ENCODE assay signal across 1 cellular context in genomic region chr10:79058899-79059771, GRCh38.
TF ChIP-seq lines count a peak whose summit lies in the region.

No MANE protein-coding gene starts in this region.

TF ChIP-seq in HepG2, 621 proteins besides CTCF, POLR2A, EP300 and RAD21 (continued from another document and continues in another):
- TF ChIP-seq SIN3B (IDR thresholded peaks at IDR 0.05; ENCODE audit: low read length) = no peak
- TF ChIP-seq, protein P1, sequence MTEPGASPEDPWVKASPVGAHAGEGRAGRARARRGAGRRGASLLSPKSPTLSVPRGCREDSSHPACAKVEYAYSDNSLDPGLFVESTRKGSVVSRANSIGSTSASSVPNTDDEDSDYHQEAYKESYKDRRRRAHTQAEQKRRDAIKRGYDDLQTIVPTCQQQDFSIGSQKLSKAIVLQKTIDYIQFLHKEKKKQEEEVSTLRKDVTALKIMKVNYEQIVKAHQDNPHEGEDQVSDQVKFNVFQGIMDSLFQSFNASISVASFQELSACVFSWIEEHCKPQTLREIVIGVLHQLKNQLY (CRISPR knock-in tag; IDR thresholded peaks at IDR 0.05) = peak; percentile 97
- peak; percentile 26; the same call in 1 of the 2 replicates for TF ChIP-seq STAG1 (CRISPR knock-in tag; IDR thresholded peaks at IDR 0.05)
- TF ChIP-seq MIXL1 (CRISPR knock-in tag; IDR thresholded peaks at IDR 0.05) = peak; percentile 63; the same call in 1 of the 2 replicates
- TF ChIP-seq POLR2AphosphoS2 (IDR thresholded peaks at IDR 0.05; ENCODE audit: low read depth, low read length) = no peak
- TF ChIP-seq ISX (CRISPR knock-in tag; conservative IDR thresholded peaks at IDR 0.05) = no peak
- TF ChIP-seq, protein P2, sequence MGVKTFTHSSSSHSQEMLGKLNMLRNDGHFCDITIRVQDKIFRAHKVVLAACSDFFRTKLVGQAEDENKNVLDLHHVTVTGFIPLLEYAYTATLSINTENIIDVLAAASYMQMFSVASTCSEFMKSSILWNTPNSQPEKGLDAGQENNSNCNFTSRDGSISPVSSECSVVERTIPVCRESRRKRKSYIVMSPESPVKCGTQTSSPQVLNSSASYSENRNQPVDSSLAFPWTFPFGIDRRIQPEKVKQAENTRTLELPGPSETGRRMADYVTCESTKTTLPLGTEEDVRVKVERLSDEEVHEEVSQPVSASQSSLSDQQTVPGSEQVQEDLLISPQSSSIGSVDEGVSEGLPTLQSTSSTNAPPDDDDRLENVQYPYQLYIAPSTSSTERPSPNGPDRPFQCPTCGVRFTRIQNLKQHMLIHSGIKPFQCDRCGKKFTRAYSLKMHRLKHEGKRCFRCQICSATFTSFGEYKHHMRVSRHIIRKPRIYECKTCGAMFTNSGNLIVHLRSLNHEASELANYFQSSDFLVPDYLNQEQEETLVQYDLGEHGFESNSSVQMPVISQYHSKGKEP (CRISPR knock-in tag; IDR thresholded peaks at IDR 0.05) = no peak
- TF ChIP-seq ZNF761 (CRISPR knock-in tag; conservative IDR thresholded peaks at IDR 0.05) = no peak; the same call in 1 of the 2 replicates
- 0 out of 2 replicates have a peak, but pooled peaks have one; percentile 67 for TF ChIP-seq PAX8 (CRISPR knock-in tag; IDR thresholded peaks at IDR 0.05; ENCODE audit: borderline replicate concordance)
- TF ChIP-seq GATAD1 (CRISPR knock-in tag; IDR thresholded peaks at IDR 0.05) = peak; percentile 67
- TF ChIP-seq ATF1 (CRISPR knock-in tag; IDR thresholded peaks at IDR 0.05) = 0 out of 2 replicates have a peak, but pooled peaks have one; percentile 50
- TF ChIP-seq SMAD3 (CRISPR knock-in tag; IDR thresholded peaks at IDR 0.05) = peak; percentile 90; the same call in 1 of the 2 replicates
- peak; percentile 75; the same call in 1 of the 2 replicates for TF ChIP-seq NFKBIZ (CRISPR knock-in tag; IDR thresholded peaks at IDR 0.05)
- peak; percentile 98 for TF ChIP-seq PAXIP1 (CRISPR knock-in tag; conservative IDR thresholded peaks at IDR 0.05)
- TF ChIP-seq TEAD3 (CRISPR knock-in tag; optimal IDR thresholded peaks at IDR 0.05; ENCODE audit: borderline replicate concordance) = peak; percentile 91
- 0 out of 2 replicates have a peak, but pooled peaks have one; percentile 54 for TF ChIP-seq RNF219 (CRISPR knock-in tag; IDR thresholded peaks at IDR 0.05)
- peak; percentile 63; the same call in 1 of the 2 replicates for TF ChIP-seq ZNF124 (CRISPR knock-in tag; IDR thresholded peaks at IDR 0.05)
- no peak for TF ChIP-seq ZNF598 (CRISPR knock-in tag; IDR thresholded peaks at IDR 0.05; ENCODE audit: borderline replicate concordance)
- TF ChIP-seq PPARG (CRISPR knock-in tag; conservative IDR thresholded peaks at IDR 0.05) = peak; percentile 72
- TF ChIP-seq, protein P3, sequence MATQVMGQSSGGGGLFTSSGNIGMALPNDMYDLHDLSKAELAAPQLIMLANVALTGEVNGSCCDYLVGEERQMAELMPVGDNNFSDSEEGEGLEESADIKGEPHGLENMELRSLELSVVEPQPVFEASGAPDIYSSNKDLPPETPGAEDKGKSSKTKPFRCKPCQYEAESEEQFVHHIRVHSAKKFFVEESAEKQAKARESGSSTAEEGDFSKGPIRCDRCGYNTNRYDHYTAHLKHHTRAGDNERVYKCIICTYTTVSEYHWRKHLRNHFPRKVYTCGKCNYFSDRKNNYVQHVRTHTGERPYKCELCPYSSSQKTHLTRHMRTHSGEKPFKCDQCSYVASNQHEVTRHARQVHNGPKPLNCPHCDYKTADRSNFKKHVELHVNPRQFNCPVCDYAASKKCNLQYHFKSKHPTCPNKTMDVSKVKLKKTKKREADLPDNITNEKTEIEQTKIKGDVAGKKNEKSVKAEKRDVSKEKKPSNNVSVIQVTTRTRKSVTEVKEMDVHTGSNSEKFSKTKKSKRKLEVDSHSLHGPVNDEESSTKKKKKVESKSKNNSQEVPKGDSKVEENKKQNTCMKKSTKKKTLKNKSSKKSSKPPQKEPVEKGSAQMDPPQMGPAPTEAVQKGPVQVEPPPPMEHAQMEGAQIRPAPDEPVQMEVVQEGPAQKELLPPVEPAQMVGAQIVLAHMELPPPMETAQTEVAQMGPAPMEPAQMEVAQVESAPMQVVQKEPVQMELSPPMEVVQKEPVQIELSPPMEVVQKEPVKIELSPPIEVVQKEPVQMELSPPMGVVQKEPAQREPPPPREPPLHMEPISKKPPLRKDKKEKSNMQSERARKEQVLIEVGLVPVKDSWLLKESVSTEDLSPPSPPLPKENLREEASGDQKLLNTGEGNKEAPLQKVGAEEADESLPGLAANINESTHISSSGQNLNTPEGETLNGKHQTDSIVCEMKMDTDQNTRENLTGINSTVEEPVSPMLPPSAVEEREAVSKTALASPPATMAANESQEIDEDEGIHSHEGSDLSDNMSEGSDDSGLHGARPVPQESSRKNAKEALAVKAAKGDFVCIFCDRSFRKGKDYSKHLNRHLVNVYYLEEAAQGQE (IDR thresholded peaks at IDR 0.05; ENCODE audit: borderline replicate concordance in 1 of 2, low read depth in 1 of 2, low read length in 2 of 2) = peak in 1 of 2 experiments; percentile 51; a peak in 1 of 4 replicates
- TF ChIP-seq MATR3 (CRISPR knock-in tag; IDR thresholded peaks at IDR 0.05) = no peak
- no peak for TF ChIP-seq ETS1 (CRISPR knock-in tag; IDR thresholded peaks at IDR 0.05)
- peak; percentile 54 for TF ChIP-seq ZFY (CRISPR knock-in tag; IDR thresholded peaks at IDR 0.05)
- no peak for TF ChIP-seq ZFP62 (CRISPR knock-in tag; IDR thresholded peaks at IDR 0.05)
- TF ChIP-seq ZNF850 (CRISPR knock-in tag; conservative IDR thresholded peaks at IDR 0.05) = no peak
- no peak for TF ChIP-seq ZKSCAN1 (IDR thresholded peaks at IDR 0.05; ENCODE audit: low read length)
- peak; percentile 48; the same call in 1 of the 2 replicates for TF ChIP-seq ZSCAN31 (CRISPR knock-in tag; IDR thresholded peaks at IDR 0.05; ENCODE audit: low read depth)
- TF ChIP-seq ZSCAN9 (CRISPR knock-in tag; IDR thresholded peaks at IDR 0.05; ENCODE audit: borderline replicate concordance) = 0 out of 2 replicates have a peak, but pooled peaks have one; percentile 61
- no peak for TF ChIP-seq ZNF724P (CRISPR knock-in tag; IDR thresholded peaks at IDR 0.05; ENCODE audit: borderline replicate concordance)
- TF ChIP-seq ZBTB37 (CRISPR knock-in tag; IDR thresholded peaks at IDR 0.05) = peak; percentile 95
- TF ChIP-seq NRL (CRISPR knock-in tag; IDR thresholded peaks at IDR 0.05; ENCODE audit: borderline replicate concordance) = no peak
- no peak for TF ChIP-seq PCBP2 (optimal IDR thresholded peaks at IDR 0.05; ENCODE audit: low read depth, low read length, poor library complexity, severe bottlenecking)
- TF ChIP-seq SP1 (IDR thresholded peaks at IDR 0.05) = no peak
- 0 out of 2 replicates have a peak, but pooled peaks have one; percentile 20 for TF ChIP-seq SP1 (CRISPR knock-in tag; IDR thresholded peaks at IDR 0.05)
- TF ChIP-seq TOPORS (CRISPR knock-in tag; IDR thresholded peaks at IDR 0.05) = 0 out of 2 replicates have a peak, but pooled peaks have one; percentile 63
- TF ChIP-seq HNF4G (IDR thresholded peaks at IDR 0.05; ENCODE audit: borderline replicate concordance, low read depth, low read length) = peak; percentile 99
- peak; percentile 98 for TF ChIP-seq HNF4G (CRISPR knock-in tag; IDR thresholded peaks at IDR 0.05; ENCODE audit: borderline replicate concordance, low read depth)
- TF ChIP-seq THAP11 (CRISPR knock-in tag; IDR thresholded peaks at IDR 0.05) = peak; percentile 68; the same call in 1 of the 2 replicates
- no peak for TF ChIP-seq AKNA (CRISPR knock-in tag; IDR thresholded peaks at IDR 0.05; ENCODE audit: borderline replicate concordance)
- TF ChIP-seq ZNF292 (CRISPR knock-in tag; IDR thresholded peaks at IDR 0.05; ENCODE audit: borderline replicate concordance, low read depth) = peak; percentile 56; the same call in 1 of the 2 replicates
- TF ChIP-seq JUND (CRISPR knock-in tag; IDR thresholded peaks at IDR 0.05) = 0 out of 2 replicates have a peak, but pooled peaks have one; percentile 46
- TF ChIP-seq ZNF30 (CRISPR knock-in tag; IDR thresholded peaks at IDR 0.05) = no peak
- TF ChIP-seq ZNF205 (CRISPR knock-in tag; IDR thresholded peaks at IDR 0.05) = peak; percentile 78
- TF ChIP-seq IKZF4 (CRISPR knock-in tag; IDR thresholded peaks at IDR 0.05; ENCODE audit: borderline replicate concordance, low read depth, not compliant biosample characterization) = no peak
- TF ChIP-seq ELF4 (CRISPR knock-in tag; IDR thresholded peaks at IDR 0.05; ENCODE audit: borderline replicate concordance) = no peak
